Comparison of ENCODE assay signal across 14 cellular contexts in genomic region chr15:96324192-96324895, GRCh38. TPM values are rescaled to one million over a fixed set of nuclear protein-coding genes. Genes with fewer than 3 reads are reported as not detected.
A peak's percentile ranks its signal among the peaks of the same experiment; 100 is the strongest.
DNase-seq lines count a peak whose midpoint lies in the region; TF ChIP-seq lines count a peak whose summit lies in the region.
"Had no signal": no experiment of that assay in that cellular context is flagged by ENCODE, and none has a peak within 500 bp of the region (broad histone marks: within the 10 kb centered on the region; RNA-seq: fewer than 3 reads in every experiment).

No MANE protein-coding gene starts in this region.

- peaks cover 0 to 9% of the 10 kb centered on the region in 2 donors for H3K4me1 ChIP-seq in ascending aorta
- peaks cover 49% of the 10 kb centered on the region for H3K4me1 ChIP-seq in neuron (ENCODE audit: insufficient read depth, low read length)
- no peaks in the 10 kb centered on the region for H3K4me1 ChIP-seq in effector memory CD4-positive, alpha-beta T cell (ENCODE audit: control insufficient read depth, insufficient read depth, low read length, poor library complexity, severe bottlenecking)

- H3K36me3 ChIP-seq in ascending aorta (no peaks in the 10 kb centered on the region), neuron (ENCODE audit: insufficient read depth, low read length) (peaks cover 11% of the 10 kb centered on the region)
- no peaks in the 10 kb centered on the region for H3K36me3 ChIP-seq in effector memory CD4-positive, alpha-beta T cell (ENCODE audit: control insufficient read depth, insufficient read depth, low read length)

- no peak overlapping the region for H3K27ac Mint-ChIP-seq in activated naive CD4-positive, alpha-beta T cell treated with anti-CD3 and anti-CD28 coated beads for 36 hours
- H3K27ac Mint-ChIP-seq: activated CD4-positive, alpha-beta memory T cell treated with anti-CD3 and anti-CD28 coated beads for 36 hours had no signal

- no peaks in the 10 kb centered on the region for H3K9me3 Mint-ChIP-seq in activated naive CD4-positive, alpha-beta T cell treated with anti-CD3 and anti-CD28 coated beads for 36 hours
- H3K9me3 Mint-ChIP-seq: activated CD4-positive, alpha-beta memory T cell treated with anti-CD3 and anti-CD28 coated beads for 36 hours had no signal

- H3K4me3 ChIP-seq in ascending aorta (peak overlapping the region; percentile 50 to 75), fibroblast of the aortic adventitia (ENCODE audit: low read depth, low read length) (peak overlapping the region; percentile 88), neuron (ENCODE audit: low read length) (peak overlapping the region; percentile 99)
- H3K4me3 ChIP-seq in effector memory CD4-positive, alpha-beta T cell (ENCODE audit: insufficient read depth, low read depth, low read length, poor library complexity, severe bottlenecking) = no peak overlapping the region

- H3K4me3 Mint-ChIP-seq in activated naive CD4-positive, alpha-beta T cell treated with anti-CD3 and anti-CD28 coated beads for 36 hours = no peak overlapping the region
- H3K4me3 Mint-ChIP-seq: activated CD4-positive, alpha-beta memory T cell treated with anti-CD3 and anti-CD28 coated beads for 36 hours had no signal

- TF ChIP-seq CTCF in ascending aorta (IDR thresholded peaks at IDR 0.05) = no peak
- no peak for TF ChIP-seq CTCF in fibroblast of the aortic adventitia (IDR thresholded peaks at IDR 0.05; ENCODE audit: insufficient read depth, low read length)

- no peaks in the 10 kb centered on the region for H3K36me3 Mint-ChIP-seq in activated naive CD4-positive, alpha-beta T cell treated with anti-CD3 and anti-CD28 coated beads for 36 hours (ENCODE audit: low read depth)
- H3K36me3 Mint-ChIP-seq: activated CD4-positive, alpha-beta memory T cell treated with anti-CD3 and anti-CD28 coated beads for 36 hours had no signal

- H3K9me3 ChIP-seq in ascending aorta (no peaks in the 10 kb centered on the region), neuron (ENCODE audit: low read length) (peaks cover 6% of the 10 kb centered on the region)
- no peaks in the 10 kb centered on the region for H3K9me3 ChIP-seq in effector memory CD4-positive, alpha-beta T cell (ENCODE audit: control insufficient read depth, low read length)

- in situ Hi-C loops in ACHN (cut with HindIII; ENCODE audit: low pct_ligation_motif_present, low pct_unique_long_range_greater_than_20kb, low sequenced_read_pairs) = no loop called here

- intact Hi-C loops in ascending aorta (cut with DNase I) = loop anchor here (10.0 kb wide), 1 partner anchor 1480 kb away; no protein-coding TSS in a partner anchor
- intact Hi-C loops in activated naive CD4-positive, alpha-beta T cell treated with anti-CD3 and anti-CD28 coated beads for 36 hours (cut with micrococcal nuclease) = no loop called here

- H3K27ac ChIP-seq in ascending aorta = peak overlapping the region; percentile 85 to 88
- no peak overlapping the region for H3K27ac ChIP-seq in effector memory CD4-positive, alpha-beta T cell (ENCODE audit: insufficient read depth, low read length, poor library complexity, severe bottlenecking)

- H2AFZ ChIP-seq in neuron (ENCODE audit: low read depth, low read length) = no peak overlapping the region

- H3K27me3 ChIP-seq in ascending aorta (no peaks in the 10 kb centered on the region), neuron (ENCODE audit: insufficient read depth, low read length) (no peaks in the 10 kb centered on the region)
- H3K27me3 ChIP-seq in effector memory CD4-positive, alpha-beta T cell (replicated peaks; ENCODE audit: control insufficient read depth, insufficient read depth, low read length, poor library complexity, severe bottlenecking) = peaks cover 30% of the 10 kb centered on the region

- CTCF ChIA-PET in activated naive CD4-positive, alpha-beta T cell treated with anti-CD3 and anti-CD28 coated beads for 36 hours (lab: Charles Lee) = no interaction called here

- peak; percentile 50 for DNase-seq in ACHN
- peak in 1 of 2 donors; percentile 58 for DNase-seq in ascending aorta (ENCODE audit: low spot score in 2 of 2)
- DNase-seq in fibroblast of the aortic adventitia (ENCODE audit: low read depth) = no peak
- DNase-seq in activated naive CD4-positive, alpha-beta T cell treated with anti-CD3 and anti-CD28 coated beads for 36 hours = no peak
- DNase-seq in effector memory CD4-positive, alpha-beta T cell = no peak
- DNase-seq in NCI-H2171 (lab: John Stamatoyannopoulos, UW) = no peak
- DNase-seq in NCI-H2196 treated with DMSO at 0.1 percent for 48 hours (lab: John Stamatoyannopoulos, UW; ENCODE audit: unreplicated experiment) = no peak
- DNase-seq: activated CD4-positive, alpha-beta memory T cell treated with anti-CD3 and anti-CD28 coated beads for 36 hours; anterior cingulate cortex; kidney glomerular epithelial cell; NCI-H1105; RPMI8226; stimulated activated CD4-positive, alpha-beta T cell treated with anti-CD3 and anti-CD28 coated beads, Interleukin-2, amount 100 ng/mL, for 48 hours had no signal

- peaks cover 9% of the 10 kb centered on the region for H3K4me1 Mint-ChIP-seq in activated naive CD4-positive, alpha-beta T cell treated with anti-CD3 and anti-CD28 coated beads for 36 hours (ENCODE audit: low read depth)

- peaks cover 72% of the 10 kb centered on the region for H3K27me3 Mint-ChIP-seq in activated naive CD4-positive, alpha-beta T cell treated with anti-CD3 and anti-CD28 coated beads for 36 hours (ENCODE audit: low read depth)

RNA-seq across cellular contexts. Expression of gene NR2F2, which starts 6.2 kb away (rescaled TPM):
- total RNA-seq in ascending aorta = 126 TPM
- 15.5 and 20.2 TPM in 2 replicates for total RNA-seq in fibroblast of the aortic adventitia (ENCODE audit: low replicate concordance)
- not detected for total RNA-seq in activated naive CD4-positive, alpha-beta T cell treated with anti-CD3 and anti-CD28 coated beads for 36 hours
- total RNA-seq: activated CD4-positive, alpha-beta memory T cell treated with anti-CD3 and anti-CD28 coated beads for 36 hours had no signal

Comparison
In these comparisons a context has a peak if more than half of its experiments do, and no peak if none do; other contexts are left out.
1. RNA of gene NR2F2, which starts 6.2 kb away (total RNA-seq): 126 TPM in ascending aorta (single experiment) and 15.5 to 20.2 TPM in fibroblast of the aortic adventitia; not detected in activated naive CD4-positive, alpha-beta T cell treated with anti-CD3 and anti-CD28 coated beads for 36 hours; every median in the first group is over 10 times any median in the second.